17 cellular contexts compared by ENCODE assay signal in genomic region chr18:58532972-58533371, GRCh38.
DNase-seq lines count a peak whose midpoint lies in the region; ATAC-seq and TF ChIP-seq lines count a peak whose summit lies in the region.
"Had no signal": no experiment of that assay in that cellular context is flagged by ENCODE, and none has a peak within 500 bp of the region (broad histone marks: within the 10 kb centered on the region; RNA-seq: fewer than 3 reads in every experiment).

No MANE protein-coding gene starts in this region.

- ATAC-seq in left lobe of liver (peak; percentile 70), GM21786 (IDR thresholded peaks at IDR 0.05; ENCODE audit: unreplicated experiment) (no peak), esophagus mucosa (no peak)
- ATAC-seq: A549 had no signal

- H3K9ac ChIP-seq in OCI-LY3 (ENCODE audit: low read length), result no peak overlapping the region

- H3K4me3 Mint-ChIP-seq in CD14-positive monocyte (no peak overlapping the region), neural crest cell (no peak overlapping the region), Calu3 (ENCODE audit: low read depth, unreplicated experiment) (no peak overlapping the region)

- TF ChIP-seq CTCF in CD14-positive monocyte (IDR thresholded peaks at IDR 0.05) (no peak), OCI-LY3 (IDR thresholded peaks at IDR 0.05; ENCODE audit: low read depth, low read length) (peak; percentile 6; the same call in 1 of the 2 replicates), neural crest cell (conservative IDR thresholded peaks at IDR 0.05) (no peak), Calu3 (IDR thresholded peaks at IDR 0.05; ENCODE audit: unreplicated experiment) (no peak)

- peak overlapping the region in 5 of 7 donors; percentile 5 to 96 (median 66) for H3K27ac Mint-ChIP-seq in CD14-positive monocyte
- H3K27ac Mint-ChIP-seq in neural crest cell (ENCODE audit: unreplicated experiment), result peak overlapping the region; percentile 27
- H3K27ac Mint-ChIP-seq in Calu3 (ENCODE audit: unreplicated experiment), result no peak overlapping the region

- H3K27me3 ChIP-seq in OCI-LY3 (ENCODE audit: low read depth, low read length), result peaks cover 53% of the 10 kb centered on the region
- H3K27me3 ChIP-seq: SJSA1 had no signal

- H3K27me3 Mint-ChIP-seq in CD14-positive monocyte (ENCODE audit: low read depth in 3 of 3) (peaks cover 5 to 18% (median 8%) of the 10 kb centered on the region in 3 donors), neural crest cell (ENCODE audit: low read depth) (no peaks in the 10 kb centered on the region), Calu3 (ENCODE audit: unreplicated experiment) (no peaks in the 10 kb centered on the region)

- H3K4me2 ChIP-seq in OCI-LY3 (ENCODE audit: low read length), result no peak overlapping the region
- H3K4me2 ChIP-seq: A549 had no signal

- H3K27ac ChIP-seq in OCI-LY3 (ENCODE audit: low read length), result no peak overlapping the region
- H3K27ac ChIP-seq: SJSA1 had no signal

- H3K9me3 Mint-ChIP-seq in CD14-positive monocyte (peaks cover 0 to 4% (median 0%) of the 10 kb centered on the region in 7 donors), neural crest cell (no peaks in the 10 kb centered on the region), Calu3 (ENCODE audit: low read depth, unreplicated experiment) (no peaks in the 10 kb centered on the region)

- no peaks in the 10 kb centered on the region for H3K36me3 ChIP-seq in OCI-LY3 (replicated peaks; ENCODE audit: low read depth, low read length)

- intact Hi-C loops in CD14-positive monocyte (cut with micrococcal nuclease) (loop anchor here in 1 of 2 donors (5.0 to 10.0 kb wide), 2 partner anchors 72 to 139 kb away; partner anchors contain the start of gene MALT1), Calu3 (cut with micrococcal nuclease; ENCODE audit: unreplicated experiment) (no loop called here)

- DNase-seq in CD14-positive monocyte (ENCODE audit: low spot score) (no peak), left lobe of liver (ENCODE audit: low spot score) (no peak), neural crest cell (ENCODE audit: low read depth, low spot score) (no peak), Calu3 (no peak)
- DNase-seq: AML-193, KBM-7, NCI-H1694, NCI-H2081, NCI-H2227 treated with DMSO at 0.1 percent for 48 hours, NCI-H526 treated with DMSO at 0.1 percent for 48 hours, Right ventricle myocardium superior, RPMI8226 had no signal

- H3K9me3 ChIP-seq in OCI-LY3 (ENCODE audit: insufficient read depth, low read length), result no peaks in the 10 kb centered on the region
- H3K9me3 ChIP-seq: A549, SJSA1 had no signal

- no peaks in the 10 kb centered on the region for H4K20me1 ChIP-seq in OCI-LY3 (ENCODE audit: insufficient read depth, low read length)

- no peaks in the 10 kb centered on the region for H3K79me2 ChIP-seq in OCI-LY3 (ENCODE audit: low read length)

- BruUV-seq in Calu3 (replicated peaks; lab: Mats Ljungman, UMichigan), result no TSS peak

- H3K4me1 Mint-ChIP-seq in CD14-positive monocyte, result peaks cover 46% of the 10 kb centered on the region
- peaks cover 17% of the 10 kb centered on the region for H3K4me1 Mint-ChIP-seq in neural crest cell
- peaks cover 52% of the 10 kb centered on the region for H3K4me1 Mint-ChIP-seq in Calu3 (ENCODE audit: low read depth, unreplicated experiment)

- H3K4me1 ChIP-seq in OCI-LY3 (ENCODE audit: low read length), result peaks cover 52% of the 10 kb centered on the region
- H3K4me1 ChIP-seq: SJSA1 had no signal

- no peak overlapping the region for H3K4me3 ChIP-seq in OCI-LY3 (ENCODE audit: low read length)
- H3K4me3 ChIP-seq: A549, SJSA1 had no signal

- H3K36me3 Mint-ChIP-seq in CD14-positive monocyte, result no peaks in the 10 kb centered on the region
- no peaks in the 10 kb centered on the region for H3K36me3 Mint-ChIP-seq in neural crest cell (ENCODE audit: low read depth)
- H3K36me3 Mint-ChIP-seq in Calu3 (ENCODE audit: insufficient read depth, unreplicated experiment), result no peaks in the 10 kb centered on the region

- CTCF ChIA-PET in Calu3 (lab: Charles Lee), result interaction anchor here (0.6 kb wide), 2 partner anchors 18 to 230 kb away, joined by 3 read pairs; no protein-coding TSS in a partner anchor

- no peak overlapping the region for H2AFZ ChIP-seq in OCI-LY3 (ENCODE audit: low read depth, low read length)
